Comparison of ENCODE assay signal across 14 cellular contexts in the genomic region with DNA sequence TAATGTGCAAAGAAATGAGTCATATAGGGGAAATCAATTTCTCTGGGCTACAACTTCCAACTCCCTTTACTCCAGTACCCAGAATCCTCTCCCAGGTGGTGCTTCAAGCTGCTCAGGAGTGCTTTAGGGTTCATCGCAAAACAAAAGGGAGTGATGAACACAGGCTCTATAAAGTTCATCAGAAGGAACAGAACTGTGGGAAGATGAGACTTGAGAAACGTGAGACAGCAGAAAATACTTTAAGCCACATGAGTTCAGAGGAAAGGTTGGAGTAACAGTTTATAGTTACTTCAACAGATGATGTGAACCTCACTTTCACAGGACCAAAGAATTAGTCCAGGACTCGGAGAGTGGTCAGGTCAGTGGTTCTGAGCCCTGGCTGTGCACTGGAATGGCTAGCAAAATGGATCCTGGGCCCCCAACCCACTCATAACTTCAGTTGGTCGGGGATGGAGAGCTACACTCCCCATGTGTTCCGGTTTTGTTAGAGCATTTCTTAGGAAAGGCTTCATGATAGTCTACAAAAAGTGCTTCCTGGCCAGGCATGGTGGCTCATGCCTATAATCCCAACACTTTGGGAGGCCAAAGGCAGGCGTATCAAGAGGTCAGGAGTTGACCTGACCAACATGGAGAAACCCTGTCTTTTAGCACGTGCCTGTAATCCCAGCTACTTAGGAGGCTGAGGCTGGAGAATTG. TPM values are rescaled to one million over a fixed set of nuclear protein-coding genes. Genes with fewer than 3 reads are reported as not detected.
A peak's percentile ranks its signal among the peaks of the same experiment; 100 is the strongest.
DNase-seq lines count a peak whose midpoint lies in the region; ATAC-seq, FAIRE-seq and TF ChIP-seq lines count a peak whose summit lies in the region.
"Had no signal": no experiment of that assay in that cellular context is flagged by ENCODE, and none has a peak within 500 bp of the region (broad histone marks: within the 10 kb centered on the region; RNA-seq: fewer than 3 reads in every experiment).

No MANE protein-coding gene starts in this region.

- ATAC-seq in HG03342 (IDR thresholded peaks at IDR 0.05; ENCODE audit: unreplicated experiment) (no peak), left lobe of liver (no peak)

- no peak overlapping the region for H3K4me3 ChIP-seq in A673 (ENCODE audit: low read depth, low read length, poor library complexity, severe bottlenecking)
- H3K4me3 ChIP-seq in H1 (ENCODE audit: extremely low read depth in 1 of 4, insufficient read depth in 2 of 4, low read depth in 3 of 4, low read length in 4 of 4), result no peak overlapping the region
- H3K4me3 ChIP-seq: breast epithelium, tibial artery had no signal

- no peak overlapping the region for H2BK5ac ChIP-seq in H1 (ENCODE audit: low read depth, low read length)

- peaks cover 20 to 29% of the 10 kb centered on the region in 2 experiments for H4K20me1 ChIP-seq in H1 (replicated peaks in 1 of 2; ENCODE audit: control insufficient read depth in 1 of 2, insufficient read depth in 2 of 2, low read length in 2 of 2)

- intact Hi-C loops in A673 (cut with micrococcal nuclease; ENCODE audit: unreplicated experiment), result no loop called here

- H3K79me2 ChIP-seq in H1 (ENCODE audit: control insufficient read depth in 1 of 2, insufficient read depth in 2 of 2, low read length in 2 of 2), result peaks cover 17 to 33% of the 10 kb centered on the region in 2 experiments

- no peak overlapping the region for H3K18ac ChIP-seq in H1 (ENCODE audit: extremely low read depth, low read length)

- no peak overlapping the region for H3K9ac ChIP-seq in H1 (replicated peaks in 1 of 4; ENCODE audit: extremely low read depth in 1 of 4, low read depth in 3 of 4, low read length in 3 of 4)

- H3K27me3 ChIP-seq in A673 (replicated peaks; ENCODE audit: insufficient read depth, low read depth, low read length, poor library complexity) (no peaks in the 10 kb centered on the region), H1 (replicated peaks in 1 of 4; ENCODE audit: control insufficient read depth in 3 of 4, extremely low read depth in 1 of 4, insufficient read depth in 3 of 4, low read length in 3 of 4) (no peaks in the 10 kb centered on the region)
- H3K27me3 ChIP-seq: breast epithelium, tibial artery had no signal

- no peak overlapping the region for H3K4me2 ChIP-seq in H1 (ENCODE audit: insufficient read depth in 1 of 2, low read depth in 2 of 2, low read length in 2 of 2)

- CTCF ChIA-PET in A673 (lab: Charles Lee), result no interaction called here
- CTCF ChIA-PET in H1 (lab: Charles Lee; ENCODE audit: partially characterized antibody), result interaction anchor here (0.9 to 1.3 kb wide), 2 partner anchors 8 to 27 kb away, joined by 3 read pairs; no protein-coding TSS in a partner anchor

- H2AFZ ChIP-seq in H1 (ENCODE audit: low read length), result no peak overlapping the region

- H3K14ac ChIP-seq in H1 (ENCODE audit: insufficient read length), result no peak overlapping the region

- H3K27ac ChIP-seq in A673 (ENCODE audit: low read depth, low read length, poor library complexity, severe bottlenecking) (peak overlapping the region; percentile 35), H1 (ENCODE audit: low read depth, low read length) (no peak overlapping the region)
- H3K27ac ChIP-seq: tibial artery had no signal

- no TSS peak for BruUV-seq in A673 (replicated peaks; lab: Mats Ljungman, UMichigan)

- no peak for TF ChIP-seq EP300 in H1 (IDR thresholded peaks at IDR 0.05; ENCODE audit: borderline replicate concordance in 1 of 2, low read depth in 2 of 2, low read length in 2 of 2)

- H3K79me1 ChIP-seq in H1 (ENCODE audit: low read depth, low read length), result peaks cover 7% of the 10 kb centered on the region; the same call in 1 of the 2 replicates

- no peak overlapping the region for H3K56ac ChIP-seq in H1 (replicated peaks; ENCODE audit: insufficient read length, low read depth, low read length)

- no peak for FAIRE-seq in H1 (lab: Jason Lieb, UNC)
- FAIRE-seq: RCC 7860 had no signal

- H2BK12ac ChIP-seq in H1 (ENCODE audit: low read depth, low read length), result no peak overlapping the region

- no peak for TF ChIP-seq POLR2A in H1 (IDR thresholded peaks at IDR 0.05; ENCODE audit: control extremely low read depth in 1 of 2, low read depth in 2 of 2, low read length in 2 of 2)

- DNase-seq in A673 (ENCODE audit: low spot score) (no peak), EH (ENCODE audit: low read depth) (peak; percentile 9), RKO (ENCODE audit: low spot score) (peak; percentile 61), H1 (ENCODE audit: low read depth in 1 of 2, low spot score in 2 of 2) (no peak), left lobe of liver (ENCODE audit: low spot score) (no peak), inferior parietal cortex (ENCODE audit: extremely low spot score) (no peak), UCSD-AML1 (lab: John Stamatoyannopoulos, UW; ENCODE audit: unreplicated experiment) (no peak)
- DNase-seq: activated CD4-positive, alpha-beta T cell treated with anti-CD3 and anti-CD28 coated beads, Interleukin-2, amount 10 ng/mL, durations not matched to agents 7 days and 5 days; occipital lobe; stimulated activated CD4-positive, alpha-beta T cell treated with anti-CD3 and anti-CD28 coated beads, Interleukin-4, amount 100 ng/mL, for 1 hour; tibial artery had no signal

- peaks cover 9% of the 10 kb centered on the region for H3K4me1 ChIP-seq in A673 (ENCODE audit: insufficient read depth, low read length, poor library complexity, severe bottlenecking)
- peaks cover 0 to 4% (median under 1%) of the 10 kb centered on the region in 4 experiments; a peak in 2 of 7 replicates for H3K4me1 ChIP-seq in H1 (replicated peaks in 1 of 4; ENCODE audit: control insufficient read depth in 3 of 4, insufficient read depth in 4 of 4, low read length in 3 of 4)
- H3K4me1 ChIP-seq: breast epithelium had no signal

- H2BK15ac ChIP-seq in H1 (ENCODE audit: low read length), result no peak overlapping the region

- H4K8ac ChIP-seq in H1 (ENCODE audit: extremely low read depth, insufficient read depth, low read length), result no peak overlapping the region

- POLR2A ChIA-PET in A673 (lab: Charles Lee; ENCODE audit: low non-redundant PET), result interaction anchor here (0.6 kb wide), 1 partner anchor 278 kb away, joined by 4 read pairs; no protein-coding TSS in a partner anchor
- POLR2A ChIA-PET in H1 (lab: Charles Lee; ENCODE audit: partially characterized antibody), result interaction anchor here (0.7 to 6.7 kb wide), 18 partner anchors 8 to 1226 kb away, joined by 3 to 59 read pairs (median 4); partner anchors contain the start of gene ZNF79

- 93% methylated on average over 7 of the region's 7 CpGs; no CpG with 5 or more reads in 1 of the 2 experiments for WGBS in H1 (ENCODE audit: extremely low coverage in 1 of 2, insufficient coverage in 1 of 2, insufficient read length in 1 of 2, insufficient replicate concordance in 2 of 2, low coverage in 1 of 2, low lambda C conversion rate in 2 of 2, missing lambda C conversion rate in 1 of 2), 2 experiments

- TF ChIP-seq CTCF in A673 (conservative IDR thresholded peaks at IDR 0.05; ENCODE audit: low read depth, low read length) (no peak), H1 (IDR thresholded peaks at IDR 0.05; ENCODE audit: control extremely low read depth in 1 of 3, insufficient read depth in 1 of 3, low read depth in 1 of 3, low read length in 3 of 3) (no peak)

- no peak overlapping the region for H3K4ac ChIP-seq in H1 (replicated peaks; ENCODE audit: insufficient read length, low read depth, low read length)

- H2BK120ac ChIP-seq in H1 (replicated peaks; ENCODE audit: low read depth, low read length), result no peak overlapping the region

- peaks cover 14% of the 10 kb centered on the region for H3K23me2 ChIP-seq in H1 (ENCODE audit: low read depth, low read length)

- TF ChIP-seq RAD21 in H1 (IDR thresholded peaks at IDR 0.05 in 1 of 2, conservative IDR thresholded peaks at IDR 0.05 in 1 of 2; ENCODE audit: low read depth in 2 of 2, low read length in 2 of 2), result no peak

- H3K9me3 ChIP-seq in A673 (ENCODE audit: low read depth, low read length, poor library complexity, severe bottlenecking) (peaks cover 7% of the 10 kb centered on the region), H1 (ENCODE audit: insufficient read depth in 2 of 2, low read depth in 1 of 2, low read length in 1 of 2) (0 out of 4 replicates have a peak, but pooled peaks cover 0 to 5% of the 10 kb centered on the region in 2 experiments)
- H3K9me3 ChIP-seq: tibial artery had no signal

- H2BK20ac ChIP-seq in H1 (ENCODE audit: low read length), result no peak overlapping the region

- H4K91ac ChIP-seq in H1 (replicated peaks; ENCODE audit: insufficient read length, low read length), result no peak overlapping the region

- H4K5ac ChIP-seq in H1 (ENCODE audit: insufficient read length, low read depth, low read length), result no peak overlapping the region

- no peak overlapping the region for H3K23ac ChIP-seq in H1 (ENCODE audit: insufficient read length)

- H2AK5ac ChIP-seq in H1 (ENCODE audit: low read depth, low read length), result no peak overlapping the region

- H3K36me3 ChIP-seq in A673 (ENCODE audit: insufficient read depth, low read length, poor library complexity, severe bottlenecking) (peaks cover 80% of the 10 kb centered on the region), H1 (ENCODE audit: control insufficient read depth in 2 of 4, insufficient read depth in 4 of 4, low read length in 3 of 4) (peaks cover 35 to 73% (median 58%) of the 10 kb centered on the region in 4 experiments)

RNA-seq across cellular contexts. Expression of gene RPL12, which starts 4.3 kb away (rescaled TPM):
- total RNA-seq in A673 (2021), result 1,114 and 1,120 TPM in 2 replicates
- total RNA-seq in H1 (2021; fragmentation: NEBNext Ultra II Directional; extraction: Animal tissue kit (Norgen Biotek cat#: 25700)), result 1,993 and 2,006 TPM in 2 replicates
- 4,427 and 4,892 TPM in 2 replicates for polyA plus RNA-seq in H1 (2011; rRNA removed)
- 5,729 TPM for polyA plus RNA-seq in H1 (2011; cell fraction: cytosol; rRNA removed)
- polyA plus RNA-seq in H1 (2011; cell fraction: nucleus; rRNA removed), result 1,855 TPM
- 3,132 to 3,522 TPM (median 3,375 TPM) in 4 replicates for polyA plus RNA-seq in H1 (2012, experiment 1 of 2)
- polyA plus RNA-seq in H1 (2012, experiment 2 of 2), result 5,820 TPM
- 3,402 TPM for polyA plus RNA-seq in H1 (2013, experiment 1 of 2)
- 3,308 TPM for polyA plus RNA-seq in H1 (2013, experiment 2 of 2)
- 609 and 632 TPM in 2 replicates for polyA minus RNA-seq in H1 (2011; rRNA and poly(A)+ RNA removed)
- 823 TPM for polyA minus RNA-seq in H1 (2011; cell fraction: cytosol; rRNA and poly(A)+ RNA removed)
- 843 TPM for polyA minus RNA-seq in H1 (2011; cell fraction: nucleus; rRNA and poly(A)+ RNA removed)
- 307 TPM for total RNA-seq in left lobe of liver

RNA-seq across cellular contexts. Expression of gene LRSAM1, which starts 4.4 kb away (rescaled TPM):
- 15.8 and 19.5 TPM in 2 replicates for total RNA-seq in A673 (2021)
- total RNA-seq in H1 (2021; fragmentation: NEBNext Ultra II Directional; extraction: Animal tissue kit (Norgen Biotek cat#: 25700)), result 18.3 and 18.8 TPM in 2 replicates
- 9.7 and 16.2 TPM in 2 replicates for polyA plus RNA-seq in H1 (2011; rRNA removed)
- polyA plus RNA-seq in H1 (2011; cell fraction: cytosol; rRNA removed), result 14.4 TPM
- polyA plus RNA-seq in H1 (2011; cell fraction: nucleus; rRNA removed), result 38.1 TPM
- polyA plus RNA-seq in H1 (2012, experiment 1 of 2), result 13.0 to 19.6 TPM (median 17.2 TPM) in 4 replicates
- 17.2 TPM for polyA plus RNA-seq in H1 (2012, experiment 2 of 2)
- 10.1 TPM for polyA plus RNA-seq in H1 (2013, experiment 1 of 2)
- 9.4 TPM for polyA plus RNA-seq in H1 (2013, experiment 2 of 2)
- polyA minus RNA-seq in H1 (2011; rRNA and poly(A)+ RNA removed), result 9.7 and 10.9 TPM in 2 replicates
- 12.3 TPM for polyA minus RNA-seq in H1 (2011; cell fraction: cytosol; rRNA and poly(A)+ RNA removed)
- polyA minus RNA-seq in H1 (2011; cell fraction: nucleus; rRNA and poly(A)+ RNA removed), result 21.2 TPM
- 10.9 TPM for total RNA-seq in left lobe of liver

RNA-seq across cellular contexts. Expression of gene ZNF79, which starts 22.7 kb away (rescaled TPM):
- total RNA-seq in A673 (2021) (11.2 and 11.6 TPM in 2 replicates), left lobe of liver (4.2 TPM)
- 7.4 and 7.6 TPM in 2 replicates for total RNA-seq in H1 (2021; fragmentation: NEBNext Ultra II Directional; extraction: Animal tissue kit (Norgen Biotek cat#: 25700))
- polyA plus RNA-seq in H1 (2011; rRNA removed), result 2.4 and 2.7 TPM in 2 replicates
- 3.0 TPM for polyA plus RNA-seq in H1 (2011; cell fraction: cytosol; rRNA removed)
- polyA plus RNA-seq in H1 (2011; cell fraction: nucleus; rRNA removed), result 4.6 TPM
- polyA plus RNA-seq in H1 (2012, experiment 1 of 2), result 3.8 to 4.6 TPM (median 4.2 TPM) in 4 replicates
- polyA plus RNA-seq in H1 (2012, experiment 2 of 2), result 0.77 TPM
- 1.8 TPM for polyA plus RNA-seq in H1 (2013, experiment 1 of 2)
- 2.0 TPM for polyA plus RNA-seq in H1 (2013, experiment 2 of 2)
- 20.6 and 21.1 TPM in 2 replicates for polyA minus RNA-seq in H1 (2011; rRNA and poly(A)+ RNA removed)
- polyA minus RNA-seq in H1 (2011; cell fraction: cytosol; rRNA and poly(A)+ RNA removed), result 6.9 TPM
- polyA minus RNA-seq in H1 (2011; cell fraction: nucleus; rRNA and poly(A)+ RNA removed), result 18.3 TPM

RNA-seq across cellular contexts. Expression of gene SLC2A8, which starts 49.9 kb away (rescaled TPM):
- total RNA-seq in A673 (2021) (12.7 and 17.1 TPM in 2 replicates), left lobe of liver (26.3 TPM)
- 24.6 and 25.6 TPM in 2 replicates for total RNA-seq in H1 (2021; fragmentation: NEBNext Ultra II Directional; extraction: Animal tissue kit (Norgen Biotek cat#: 25700))
- polyA plus RNA-seq in H1 (2011; rRNA removed), result 30.9 and 36.4 TPM in 2 replicates
- 21.7 TPM for polyA plus RNA-seq in H1 (2011; cell fraction: cytosol; rRNA removed)
- 65.2 TPM for polyA plus RNA-seq in H1 (2011; cell fraction: nucleus; rRNA removed)
- 13.3 to 27.8 TPM (median 23.7 TPM) in 4 replicates for polyA plus RNA-seq in H1 (2012, experiment 1 of 2)
- 25.4 TPM for polyA plus RNA-seq in H1 (2012, experiment 2 of 2)
- polyA plus RNA-seq in H1 (2013, experiment 1 of 2), result 24.7 TPM
- 24.9 TPM for polyA plus RNA-seq in H1 (2013, experiment 2 of 2)
- polyA minus RNA-seq in H1 (2011; rRNA and poly(A)+ RNA removed), result 18.3 and 19.1 TPM in 2 replicates
- polyA minus RNA-seq in H1 (2011; cell fraction: cytosol; rRNA and poly(A)+ RNA removed), result 19.2 TPM
- polyA minus RNA-seq in H1 (2011; cell fraction: nucleus; rRNA and poly(A)+ RNA removed), result 24.4 TPM

Comparison
In these comparisons a context has a peak if more than half of its experiments do, and no peak if none do; other contexts are left out.
1. DNase-seq: peak in EH (single experiment) and RKO (single experiment); none in A673 (single experiment), H1 (0 of 2), left lobe of liver (single experiment), inferior parietal cortex (single experiment) and UCSD-AML1 (single experiment).